In the genomic region with DNA sequence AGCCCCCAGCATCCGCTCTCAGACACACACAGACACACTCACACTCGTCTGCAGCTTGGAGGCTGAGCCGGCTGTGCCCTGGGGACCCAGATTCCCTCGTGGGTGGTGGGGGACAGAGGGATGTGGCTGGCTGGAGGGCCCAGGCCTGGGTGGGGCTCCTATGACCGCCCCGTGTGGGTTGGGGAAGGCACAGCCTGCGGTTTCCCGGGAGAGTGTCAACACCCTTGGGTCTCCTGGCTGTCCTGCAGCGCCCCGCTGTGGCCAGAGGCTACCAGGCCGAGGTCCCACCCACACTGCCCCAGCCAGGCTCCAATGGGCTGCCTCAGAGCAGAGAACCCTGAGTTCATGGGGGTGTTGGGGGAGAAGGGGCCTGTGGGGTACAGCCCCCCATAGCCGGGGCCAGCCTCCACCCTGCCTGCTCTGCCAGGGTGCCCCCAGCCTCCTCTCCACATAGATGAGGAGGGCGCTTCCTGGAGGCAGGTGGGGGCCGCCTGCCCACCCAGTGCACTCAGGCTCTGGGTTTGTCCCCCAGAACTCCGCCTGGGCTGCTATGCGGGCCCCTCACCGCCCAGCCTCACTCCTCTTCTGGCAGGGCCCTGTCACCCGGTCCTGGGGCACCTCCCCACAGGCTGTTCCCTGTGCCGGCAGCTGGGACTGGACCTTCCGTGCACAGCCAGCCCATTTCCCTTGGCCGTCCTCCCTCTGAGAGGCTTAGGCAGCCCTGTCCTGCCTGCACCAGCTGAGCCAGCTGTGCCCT, we compare ENCODE assay signal across 8 cellular contexts. TPM values are rescaled to one million over a fixed set of nuclear protein-coding genes. Genes with fewer than 3 reads are reported as not detected.
DNase-seq lines count a peak whose midpoint lies in the region; ATAC-seq and TF ChIP-seq lines count a peak whose summit lies in the region.

A gene with protein sequence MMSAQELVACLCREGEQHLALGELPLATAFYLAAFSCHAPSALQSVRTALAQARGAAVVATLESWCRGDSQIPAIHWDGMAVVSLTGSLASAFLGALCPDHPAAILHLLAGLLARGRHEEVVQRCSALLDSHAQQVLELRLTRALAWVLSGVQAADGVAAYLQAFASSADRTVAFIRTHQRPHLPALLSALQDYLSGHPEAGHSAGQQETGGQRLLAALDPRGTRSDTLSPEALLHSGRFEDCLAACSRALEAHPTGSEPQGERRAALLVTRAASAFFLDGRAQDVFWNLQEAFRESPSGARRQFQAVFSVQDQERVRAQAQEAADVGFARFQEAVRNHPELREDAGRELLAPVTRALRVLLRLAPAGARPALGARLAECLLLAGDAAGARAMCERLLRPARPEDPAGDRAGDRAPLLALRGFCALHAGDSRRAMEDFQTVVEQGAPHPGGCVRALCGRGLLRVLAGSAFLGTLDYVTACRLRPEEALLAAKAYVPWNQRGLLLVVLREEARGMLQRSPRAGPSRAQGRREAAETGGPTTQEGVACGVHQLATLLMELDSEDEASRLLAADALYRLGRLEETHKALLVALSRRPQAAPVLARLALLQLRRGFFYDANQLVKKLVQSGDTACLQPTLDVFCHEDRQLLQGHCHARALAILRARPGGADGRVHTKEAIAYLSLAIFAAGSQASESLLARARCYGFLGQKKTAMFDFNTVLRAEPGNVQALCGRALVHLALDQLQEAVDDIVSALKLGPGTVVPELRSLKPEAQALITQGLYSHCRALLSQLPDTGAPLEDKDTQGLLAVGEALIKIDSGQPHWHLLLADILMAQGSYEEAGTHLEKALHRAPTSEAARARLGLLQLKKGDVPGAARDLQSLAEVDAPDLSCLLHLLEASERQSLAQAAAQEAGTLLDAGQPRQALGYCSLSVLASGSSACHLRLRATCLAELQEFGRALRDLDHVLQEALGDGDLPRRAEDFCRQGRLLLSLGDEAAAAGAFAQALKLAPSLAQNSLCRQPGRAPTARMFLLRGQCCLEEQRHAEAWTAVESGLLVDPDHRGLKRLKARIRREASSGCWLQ (minus strand): TSS at position 159 of the 757 bp plus-strand sequence. CDS start 866 bp downstream, outside the sequence.

- no peak for ATAC-seq in HG02885 (IDR thresholded peaks at IDR 0.05; ENCODE audit: poor library complexity, unreplicated experiment)
- ATAC-seq in GM21619 (IDR thresholded peaks at IDR 0.05; ENCODE audit: unreplicated experiment): no peak

- DNase-seq in COLO829 (ENCODE audit: low spot score) (peak; percentile 50), immature natural killer cell (peak; percentile 38 to 45 (median 44)), stomach (peak; percentile 33), OCI-M2 (lab: John Stamatoyannopoulos, UW; ENCODE audit: unreplicated experiment) (no peak)
- DNase-seq in activated CD4-positive, alpha-beta memory T cell treated with anti-CD3 and anti-CD28 coated beads for 36 hours: peak; percentile 62

- H3K4me3 Mint-ChIP-seq in activated CD4-positive, alpha-beta memory T cell treated with anti-CD3 and anti-CD28 coated beads for 36 hours: no peak within 1 kb of the TSS
- H3K4me3 Mint-ChIP-seq in immature natural killer cell: no peak within 1 kb of the TSS

- no peaks in the 10 kb centered on the region for H3K9me3 ChIP-seq in stomach

- no peak for TF ChIP-seq EP300 in stomach (IDR thresholded peaks at IDR 0.05)

- POLR2A ChIA-PET in activated CD4-positive, alpha-beta memory T cell treated with anti-CD3 and anti-CD28 coated beads for 36 hours (lab: Charles Lee): no interaction called here

- no peak within 1 kb of the TSS for H3K4me2 ChIP-seq in KMS-11

- H3K4me1 ChIP-seq in KMS-11 (ENCODE audit: low read depth, poor library complexity, severe bottlenecking): no peaks in the 10 kb centered on the region
- no peaks in the 10 kb centered on the region for H3K4me1 ChIP-seq in stomach

- H3K79me2 ChIP-seq in KMS-11 (ENCODE audit: insufficient read depth, low read depth): no peaks in the 10 kb centered on the region

- no peak within 1 kb of the TSS for H3K9ac ChIP-seq in KMS-11

- intact Hi-C loops in activated CD4-positive, alpha-beta memory T cell treated with anti-CD3 and anti-CD28 coated beads for 36 hours (cut with micrococcal nuclease): no loop called here
- intact Hi-C loops in stomach (cut with DNase I; ENCODE audit: low total_unique reads): no loop called here

- H4K20me1 ChIP-seq in KMS-11 (ENCODE audit: insufficient read depth): no peaks in the 10 kb centered on the region

- H3K27ac ChIP-seq in KMS-11 (no peak within 1 kb of the TSS), stomach (no peak within 1 kb of the TSS)

- H3K4me3 ChIP-seq in KMS-11 (IDR thresholded peaks at IDR 0.05; ENCODE audit: insufficient read depth, low read depth, low read length): no peak within 1 kb of the TSS
- H3K4me3 ChIP-seq in stomach: no peak within 1 kb of the TSS

- no peak within 1 kb of the TSS for H2AFZ ChIP-seq in KMS-11 (ENCODE audit: low read depth)

- no peaks in the 10 kb centered on the region for H3K36me3 Mint-ChIP-seq in activated CD4-positive, alpha-beta memory T cell treated with anti-CD3 and anti-CD28 coated beads for 36 hours
- H3K36me3 Mint-ChIP-seq in immature natural killer cell: no peaks in the 10 kb centered on the region

- H3K4me1 Mint-ChIP-seq in activated CD4-positive, alpha-beta memory T cell treated with anti-CD3 and anti-CD28 coated beads for 36 hours (ENCODE audit: low read depth): no peaks in the 10 kb centered on the region
- no peaks in the 10 kb centered on the region for H3K4me1 Mint-ChIP-seq in immature natural killer cell

- peak; percentile 47; the same call in 1 of the 2 replicates for TF ChIP-seq CTCF in KMS-11 (conservative IDR thresholded peaks at IDR 0.05; ENCODE audit: low read depth, low read length)
- TF ChIP-seq CTCF in stomach (IDR thresholded peaks at IDR 0.05): peak in 2 of 7 experiments; percentile 10 to 29

- CTCF ChIA-PET in activated CD4-positive, alpha-beta memory T cell treated with anti-CD3 and anti-CD28 coated beads for 36 hours (lab: Charles Lee): no interaction called here

- H3K9me3 Mint-ChIP-seq in activated CD4-positive, alpha-beta memory T cell treated with anti-CD3 and anti-CD28 coated beads for 36 hours: no peaks in the 10 kb centered on the region
- H3K9me3 Mint-ChIP-seq in immature natural killer cell: peaks cover 0 to 2% (median 0%) of the 10 kb centered on the region in 6 donors

- H3K27ac Mint-ChIP-seq in activated CD4-positive, alpha-beta memory T cell treated with anti-CD3 and anti-CD28 coated beads for 36 hours: no peak within 1 kb of the TSS
- no peak within 1 kb of the TSS for H3K27ac Mint-ChIP-seq in immature natural killer cell

- 36 to 49% (median 38%) methylated on average over 13 to 21 of the region's 21 CpGs for WGBS in stomach, 5 donors

- peaks cover 8% of the 10 kb centered on the region for H3K27me3 Mint-ChIP-seq in activated CD4-positive, alpha-beta memory T cell treated with anti-CD3 and anti-CD28 coated beads for 36 hours
- peaks cover 0 to 9% (median 0%) of the 10 kb centered on the region in 3 donors for H3K27me3 Mint-ChIP-seq in immature natural killer cell (ENCODE audit: low read depth in 3 of 3)

- H3K27me3 ChIP-seq in KMS-11 (ENCODE audit: insufficient read depth, low read depth) (peaks cover 60% of the 10 kb centered on the region), stomach (peaks cover 14 to 92% (median 40%) of the 10 kb centered on the region in 3 donors)

- TF ChIP-seq POLR2A in stomach (IDR thresholded peaks at IDR 0.05): no peak

- H3K36me3 ChIP-seq in KMS-11 (ENCODE audit: insufficient read depth) (no peaks in the 10 kb centered on the region), stomach (no peaks in the 10 kb centered on the region)

RNA-seq across cellular contexts. Expression of the gene that starts here (rescaled TPM):
- total RNA-seq in activated CD4-positive, alpha-beta memory T cell treated with anti-CD3 and anti-CD28 coated beads for 36 hours: 1 to 10 TPM in 1 of 2 experiments, under 1 TPM in 1; 0.97 to 1.0 TPM
- under 1 TPM in 1 of 3 donors, not detected in 2; 0.07 TPM for polyA plus RNA-seq in immature natural killer cell
- total RNA-seq in stomach: 1 to 10 TPM in 1 of 5 donors, under 1 TPM in 3, not detected in 1; 0.29 to 1.3 (median 0.48) TPM
- under 1 TPM in 2 of 3 donors, not detected in 1; 0.06 to 0.10 TPM for polyA plus RNA-seq in stomach

Comparison
In these comparisons a context has a peak if more than half of its experiments do, and no peak if none do; other contexts are left out.
1. Peak in DNase-seq in immature natural killer cell; RNA of the gene not detected or under 1 TPM.